30 cellular contexts compared by ENCODE assay signal in the genomic region with DNA sequence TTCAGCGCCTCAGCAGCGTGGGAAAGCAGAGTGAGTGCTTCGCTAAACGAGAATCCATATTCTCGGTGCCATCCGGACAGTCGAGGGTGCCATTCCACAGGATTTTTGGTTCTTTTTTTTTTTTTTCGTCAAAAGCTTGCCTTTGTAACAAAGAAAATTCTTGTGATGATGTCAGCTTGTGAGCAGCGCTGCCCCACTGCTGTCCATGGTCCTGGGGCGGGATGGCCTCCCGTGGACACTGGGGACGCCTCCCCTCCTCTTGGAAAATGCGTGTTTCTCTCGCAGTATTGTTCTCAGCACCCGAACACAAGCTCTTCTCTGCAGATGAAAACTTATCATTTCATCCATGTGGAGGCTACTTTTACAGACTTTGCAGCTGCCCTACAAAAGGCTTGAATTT.
"Had no signal": no experiment of that assay in that cellular context is flagged by ENCODE, and none has a peak within 500 bp of the region (broad histone marks: within the 10 kb centered on the region; RNA-seq: fewer than 3 reads in every experiment).

No MANE protein-coding gene starts in this region.

- ATAC-seq: activated naive CD4-positive, alpha-beta T cell treated with anti-CD3 and anti-CD28 coated beads, Interleukin-2, amount 50 U/mL, for 72 hours; activated T-cell treated with anti-CD3 and anti-CD28 coated beads, Interleukin-2, amount 50 U/mL, for 72 hours; left ventricle myocardium superior; upper lobe of right lung had no signal

- H3K27ac ChIP-seq: epithelial cell of prostate, esophagus squamous epithelium, right atrium auricular region, suprapubic skin, tibial artery, upper lobe of right lung, VCaP had no signal

- H3K4me1 ChIP-seq: esophagus squamous epithelium, right atrium auricular region, suprapubic skin, tibial artery, upper lobe of right lung had no signal

- DNase-seq: activated CD4-positive, alpha-beta T cell treated with anti-CD3 and anti-CD28 coated beads for 4 hours; activated CD4-positive, alpha-beta T cell treated with anti-CD3 and anti-CD28 coated beads, Interleukin-2, amount 50 U/mL, for 4 hours; activated naive CD4-positive, alpha-beta T cell; activated T-cell treated with anti-CD3 and anti-CD28 coated beads for 4 hours; activated T-cell treated with anti-CD3 and anti-CD28 coated beads, Interleukin-2, amount 50 U/mL, for 72 hours; dermis blood vessel endothelial cell; effector CD4-positive, alpha-beta T cell; esophagus squamous epithelium; foreskin melanocyte; islet precursor cell; left ventricle myocardium superior; mammary epithelial cell; naive B cell; occipital lobe; stimulated activated CD4-positive, alpha-beta T cell treated with anti-CD3 and anti-CD28 coated beads, Interleukin-15, amount 100 ng/mL, for 24 hours; stimulated activated CD4-positive, alpha-beta T cell treated with anti-CD3 and anti-CD28 coated beads, Interleukin-2, amount 100 ng/mL, for 24 hours; stimulated activated naive CD4-positive, alpha-beta T cell; T-helper 9 cell; tibial artery; upper lobe of right lung had no signal

- H3K27me3 ChIP-seq: esophagus squamous epithelium, right atrium auricular region, suprapubic skin, tibial artery, upper lobe of right lung had no signal

- H3K9me3 Mint-ChIP-seq: activated naive CD4-positive, alpha-beta T cell treated with anti-CD3 and anti-CD28 coated beads, Interleukin-2, amount 50 U/mL, for 72 hours; activated T-cell treated with anti-CD3 and anti-CD28 coated beads, Interleukin-2, amount 50 U/mL, for 72 hours; T-helper 1 cell treated with Interleukin-12 subunit alpha and Interleukin-12 subunit beta and Interleukin-4 antibody, amounts not matched to agents 30 μg/mL and 1 μg/mL, for 36 hours had no signal

- H3K27ac Mint-ChIP-seq: activated naive CD4-positive, alpha-beta T cell treated with anti-CD3 and anti-CD28 coated beads, Interleukin-2, amount 50 U/mL, for 72 hours; activated T-cell treated with anti-CD3 and anti-CD28 coated beads, Interleukin-2, amount 50 U/mL, for 72 hours; mesothelial cell of epicardium; naive B cell; T-helper 1 cell treated with Interleukin-12 subunit alpha and Interleukin-12 subunit beta and Interleukin-4 antibody, amounts not matched to agents 30 μg/mL and 1 μg/mL, for 36 hours had no signal

- H3K36me3 ChIP-seq: esophagus squamous epithelium, right atrium auricular region, suprapubic skin, tibial artery, upper lobe of right lung had no signal

- FAIRE-seq: colon, endometrium, TTC549 had no signal

- H3K4me1 Mint-ChIP-seq: mesothelial cell of epicardium, naive B cell had no signal

- H3K9me3 ChIP-seq: esophagus squamous epithelium, right atrium auricular region, suprapubic skin, tibial artery, upper lobe of right lung had no signal

- H3K36me3 Mint-ChIP-seq: activated naive CD4-positive, alpha-beta T cell treated with anti-CD3 and anti-CD28 coated beads, Interleukin-2, amount 50 U/mL, for 72 hours; mesothelial cell of epicardium; naive B cell had no signal

- H3K4me3 Mint-ChIP-seq: activated T-cell treated with anti-CD3 and anti-CD28 coated beads, Interleukin-2, amount 50 U/mL, for 72 hours; mesothelial cell of epicardium; naive B cell; T-helper 1 cell treated with Interleukin-12 subunit alpha and Interleukin-12 subunit beta and Interleukin-4 antibody, amounts not matched to agents 30 μg/mL and 1 μg/mL, for 36 hours had no signal

- H3K4me3 ChIP-seq: esophagus squamous epithelium, right atrium auricular region, suprapubic skin, tibial artery, upper lobe of right lung had no signal

- H3K27me3 Mint-ChIP-seq: naive B cell had no signal
